Comparison of ENCODE assay signal across 24 cellular contexts in the genomic region with DNA sequence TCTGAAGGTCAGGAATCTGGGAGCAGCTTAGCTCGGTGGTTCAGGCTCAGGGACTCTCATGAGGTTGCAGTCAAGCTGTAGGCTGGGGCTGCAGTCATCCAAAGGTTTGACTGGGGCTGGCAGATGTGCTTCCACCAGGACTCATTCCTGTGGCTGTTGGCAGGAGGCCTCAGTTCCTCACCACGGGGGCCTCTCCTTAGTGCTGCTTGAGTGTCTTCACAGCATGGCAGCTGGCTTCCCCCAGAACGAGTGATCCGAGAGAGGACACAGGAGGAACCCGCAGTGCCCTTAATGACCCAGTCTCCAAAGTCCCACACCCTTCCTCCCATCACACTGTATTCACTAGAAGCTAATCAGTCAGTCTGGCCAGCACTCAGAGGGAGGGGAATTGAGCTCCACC. TPM values are rescaled to one million over a fixed set of nuclear protein-coding genes. Genes with fewer than 3 reads are reported as not detected.
A peak's percentile ranks its signal among the peaks of the same experiment; 100 is the strongest.
DNase-seq lines count a peak whose midpoint lies in the region; ATAC-seq and TF ChIP-seq lines count a peak whose summit lies in the region.
"Had no signal": no experiment of that assay in that cellular context is flagged by ENCODE, and none has a peak within 500 bp of the region (broad histone marks: within the 10 kb centered on the region; RNA-seq: fewer than 3 reads in every experiment).

No MANE protein-coding gene starts in this region.

- H3K79me2 ChIP-seq in PC-9 (ENCODE audit: low read depth): 0 out of 2 replicates have a peak, but pooled peaks cover 17% of the 10 kb centered on the region

- H3F3A ChIP-seq in PC-9 (ENCODE audit: insufficient read depth, low read depth): peaks cover 11% of the 10 kb centered on the region; the same call in 1 of the 2 replicates

- intact Hi-C loops in upper lobe of right lung (cut with DNase I) (no loop called here), PC-9 (cut with micrococcal nuclease; ENCODE audit: unreplicated experiment) (no loop called here)

- no peaks in the 10 kb centered on the region for H3K36me3 Mint-ChIP-seq in activated naive CD4-positive, alpha-beta T cell treated with anti-CD3 and anti-CD28 coated beads, Interleukin-2, amount 50 U/mL, for 72 hours
- H3K36me3 Mint-ChIP-seq in activated naive CD4-positive, alpha-beta T cell treated with anti-CD3 and anti-CD28 coated beads, Interleukin-2, amount 10 ng/mL, durations not matched to agents 7 days and 5 days: peaks cover 22% of the 10 kb centered on the region
- H3K36me3 Mint-ChIP-seq in glutamatergic neuron (ENCODE audit: unreplicated experiment): peaks cover 7% of the 10 kb centered on the region

- H2AFZ ChIP-seq in PC-9: no peak overlapping the region

- TF ChIP-seq CTCF in RWPE1 (conservative IDR thresholded peaks at IDR 0.05; ENCODE audit: low read depth) (no peak), glutamatergic neuron (IDR thresholded peaks at IDR 0.05; ENCODE audit: partially characterized antibody, unreplicated experiment) (no peak), upper lobe of right lung (IDR thresholded peaks at IDR 0.05) (no peak), PC-9 (conservative IDR thresholded peaks at IDR 0.05) (no peak)

- DNase-seq in activated naive CD4-positive, alpha-beta T cell treated with anti-CD3 and anti-CD28 coated beads, Interleukin-2, amount 50 U/mL, for 72 hours (ENCODE audit: low spot score in 2 of 2): no peak
- no peak for DNase-seq in activated naive CD4-positive, alpha-beta T cell treated with anti-CD3 and anti-CD28 coated beads, Interleukin-2, amount 10 ng/mL, durations not matched to agents 7 days and 5 days
- DNase-seq in RWPE1 (ENCODE audit: low spot score) (no peak), glutamatergic neuron (no peak), upper lobe of right lung (peak; percentile 34), PC-9 (no peak)
- no peak for DNase-seq in stimulated activated naive CD4-positive, alpha-beta T cell treated with Interleukin-2 at 50 U/mL for 16 hours (lab: John Stamatoyannopoulos, UW)
- DNase-seq: ACHN, BE2C, DMS153, NCI-H1048, NCI-H1417, NCI-H1694, NCI-H2081 treated with DMSO at 0.1 percent for 48 hours, NCI-H2171, NCI-H345, NCI-H510A treated with DMSO at 0.1 percent for 48 hours, NCI-H774, PC-3 had no signal

- no peaks in the 10 kb centered on the region for H3K9me3 ChIP-seq in upper lobe of right lung
- H3K9me3 ChIP-seq in PC-9 (ENCODE audit: insufficient read depth, low read depth): no peaks in the 10 kb centered on the region
- H3K9me3 ChIP-seq: BE2C, SJSA1 had no signal

- H3K4me2 ChIP-seq in PC-9: no peak overlapping the region
- H3K4me2 ChIP-seq: KMS-11 had no signal

- no peak for ATAC-seq in activated naive CD4-positive, alpha-beta T cell treated with anti-CD3 and anti-CD28 coated beads, Interleukin-2, amount 50 U/mL, for 72 hours
- no peak for ATAC-seq in upper lobe of right lung
- no peak for ATAC-seq in HG03432 (IDR thresholded peaks at IDR 0.05; ENCODE audit: unreplicated experiment)
- ATAC-seq: PC-3 had no signal

- H4K20me1 ChIP-seq in PC-9 (ENCODE audit: insufficient read depth): no peaks in the 10 kb centered on the region

- H3K27me3 Mint-ChIP-seq in activated naive CD4-positive, alpha-beta T cell treated with anti-CD3 and anti-CD28 coated beads, Interleukin-2, amount 10 ng/mL, durations not matched to agents 7 days and 5 days: no peaks in the 10 kb centered on the region
- H3K27me3 Mint-ChIP-seq in glutamatergic neuron (ENCODE audit: unreplicated experiment): peaks cover 13% of the 10 kb centered on the region

- no peaks in the 10 kb centered on the region for H3K4me1 Mint-ChIP-seq in activated naive CD4-positive, alpha-beta T cell treated with anti-CD3 and anti-CD28 coated beads, Interleukin-2, amount 10 ng/mL, durations not matched to agents 7 days and 5 days
- H3K4me1 Mint-ChIP-seq in glutamatergic neuron (ENCODE audit: low read depth, unreplicated experiment): peaks cover 26% of the 10 kb centered on the region
- H3K4me1 Mint-ChIP-seq: CD14-positive monocyte had no signal

- BruUV-seq in PC-9 (replicated peaks; lab: Mats Ljungman, UMichigan): no TSS peak

- H3K4me3 Mint-ChIP-seq in activated naive CD4-positive, alpha-beta T cell treated with anti-CD3 and anti-CD28 coated beads, Interleukin-2, amount 10 ng/mL, durations not matched to agents 7 days and 5 days: no peak overlapping the region
- H3K4me3 Mint-ChIP-seq in glutamatergic neuron (ENCODE audit: unreplicated experiment): no peak overlapping the region
- H3K4me3 Mint-ChIP-seq: CD14-positive monocyte had no signal

- H3K9me2 ChIP-seq in PC-9 (ENCODE audit: insufficient read depth): no peaks in the 10 kb centered on the region

- no peaks in the 10 kb centered on the region for H3K9me3 Mint-ChIP-seq in activated naive CD4-positive, alpha-beta T cell treated with anti-CD3 and anti-CD28 coated beads, Interleukin-2, amount 50 U/mL, for 72 hours
- H3K9me3 Mint-ChIP-seq in activated naive CD4-positive, alpha-beta T cell treated with anti-CD3 and anti-CD28 coated beads, Interleukin-2, amount 10 ng/mL, durations not matched to agents 7 days and 5 days: no peaks in the 10 kb centered on the region
- peaks cover 14% of the 10 kb centered on the region for H3K9me3 Mint-ChIP-seq in glutamatergic neuron (ENCODE audit: unreplicated experiment)

- peak overlapping the region; percentile 16 to 50 for H3K27ac Mint-ChIP-seq in activated naive CD4-positive, alpha-beta T cell treated with anti-CD3 and anti-CD28 coated beads, Interleukin-2, amount 50 U/mL, for 72 hours
- H3K27ac Mint-ChIP-seq in activated naive CD4-positive, alpha-beta T cell treated with anti-CD3 and anti-CD28 coated beads, Interleukin-2, amount 10 ng/mL, durations not matched to agents 7 days and 5 days: no peak overlapping the region
- peak overlapping the region; percentile 40 for H3K27ac Mint-ChIP-seq in glutamatergic neuron (ENCODE audit: unreplicated experiment)

- H3K36me3 ChIP-seq in upper lobe of right lung (peaks cover 57% of the 10 kb centered on the region), PC-9 (ENCODE audit: low read depth) (peaks cover 11% of the 10 kb centered on the region)

- CTCF ChIA-PET in activated naive CD4-positive, alpha-beta T cell treated with anti-CD3 and anti-CD28 coated beads, Interleukin-2, amount 10 ng/mL, durations not matched to agents 7 days and 5 days (lab: Charles Lee): no interaction called here
- CTCF ChIA-PET in RWPE1 (lab: Yijun Ruan, JAX) (no interaction called here), PC-9 (lab: Charles Lee) (no interaction called here)

- H3K4me3 ChIP-seq in upper lobe of right lung (no peak overlapping the region), PC-9 (no peak overlapping the region)
- H3K4me3 ChIP-seq: SJSA1 had no signal

- no peaks in the 10 kb centered on the region for H3K27me3 ChIP-seq in upper lobe of right lung
- no peaks in the 10 kb centered on the region for H3K27me3 ChIP-seq in PC-9 (ENCODE audit: insufficient read depth, low read depth)
- H3K27me3 ChIP-seq: BE2C, SJSA1 had no signal

- peak overlapping the region; percentile 25 for H3K27ac ChIP-seq in RWPE1
- H3K27ac ChIP-seq in upper lobe of right lung: no peak overlapping the region
- no peak overlapping the region for H3K27ac ChIP-seq in PC-9
- H3K27ac ChIP-seq: 22Rv1, KMS-11, SJSA1 had no signal

- H3K4me1 ChIP-seq in upper lobe of right lung: no peaks in the 10 kb centered on the region
- H3K4me1 ChIP-seq in PC-9 (replicated peaks; ENCODE audit: insufficient read depth): no peaks in the 10 kb centered on the region
- H3K4me1 ChIP-seq: BE2C had no signal

- POLR2A ChIA-PET in RWPE1 (lab: Yijun Ruan, JAX; ENCODE audit: low non-redundant PET) (no interaction called here), PC-9 (lab: Charles Lee; ENCODE audit: unreplicated experiment) (no interaction called here)

RNA-seq across cellular contexts. Expression of gene EHD2, which starts 38.7 kb away (rescaled TPM):
- 1 to 10 TPM; 1.1 to 2.0 TPM for total RNA-seq in activated naive CD4-positive, alpha-beta T cell treated with anti-CD3 and anti-CD28 coated beads, Interleukin-2, amount 50 U/mL, for 72 hours
- total RNA-seq in glutamatergic neuron (ENCODE audit: unreplicated experiment) (7.6 TPM), upper lobe of right lung (210 TPM), PC-9 (2021) (25.6 and 36.6 TPM in 2 replicates)
